Comparison of ENCODE assay signal across 18 cellular contexts in the genomic region with DNA sequence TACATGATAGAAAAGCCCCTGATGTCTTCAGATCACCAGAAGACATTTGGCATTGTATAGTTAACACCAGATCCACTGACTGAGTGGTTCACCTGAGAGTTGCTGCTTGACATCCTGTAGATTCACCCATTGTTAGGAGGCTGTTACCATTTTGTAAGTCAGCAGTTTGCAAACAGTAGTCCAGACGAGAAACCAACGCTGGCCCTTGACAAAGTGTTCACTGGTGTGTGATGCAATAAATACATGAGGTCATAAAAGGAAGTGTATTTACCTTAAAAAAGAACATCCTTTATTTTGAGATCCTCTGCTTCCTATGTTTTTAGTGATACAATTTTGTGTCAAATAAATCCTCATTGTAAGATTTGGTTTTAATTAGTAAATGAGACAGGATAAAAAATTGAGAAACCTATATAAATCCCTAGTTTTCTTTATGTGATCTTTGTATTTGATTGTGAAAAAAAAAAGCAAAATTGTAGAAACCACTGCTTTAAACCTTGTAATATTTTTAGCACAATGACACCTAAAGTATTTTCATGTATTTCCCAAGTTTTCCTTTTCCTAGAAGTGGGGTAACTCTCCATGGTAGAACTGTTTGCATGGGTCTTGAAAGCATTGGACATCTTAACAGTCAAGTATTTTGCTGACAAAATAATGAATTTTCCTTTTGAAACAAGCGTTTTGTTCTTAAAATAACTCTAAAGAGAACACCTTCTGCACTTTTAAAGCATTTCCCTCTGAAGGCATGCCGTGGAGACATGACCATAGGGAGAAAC.
A peak's percentile ranks its signal among the peaks of the same experiment; 100 is the strongest.
DNase-seq lines count a peak whose midpoint lies in the region; ATAC-seq, FAIRE-seq and TF ChIP-seq lines count a peak whose summit lies in the region.
"Had no signal": no experiment of that assay in that cellular context is flagged by ENCODE, and none has a peak within 500 bp of the region (broad histone marks: within the 10 kb centered on the region; RNA-seq: fewer than 3 reads in every experiment).

No MANE protein-coding gene starts in this region.

- H2BK12ac ChIP-seq in H9 (ENCODE audit: insufficient read length, low read depth, low read length) = no peak overlapping the region

- no peak for FAIRE-seq in GM19239 (lab: Jason Lieb, UNC)
- FAIRE-seq: astrocyte had no signal

- no peak overlapping the region for H4K8ac ChIP-seq in H9 (replicated peaks; ENCODE audit: insufficient read length, low read depth, low read length)

- no peak for TF ChIP-seq CTCF in H9 (conservative IDR thresholded peaks at IDR 0.05)
- no peak for TF ChIP-seq CTCF in WTC11 (IDR thresholded peaks at IDR 0.05)
- TF ChIP-seq CTCF in mucosa of descending colon (IDR thresholded peaks at IDR 0.05) = no peak

- no peak overlapping the region for H3K4me3 Mint-ChIP-seq in H9
- H3K4me3 Mint-ChIP-seq in WTC11 = no peak overlapping the region
- H3K4me3 Mint-ChIP-seq: B cell, immature natural killer cell had no signal

- H3K9me3 Mint-ChIP-seq in H9 (peaks cover 0 to 2% of the 10 kb centered on the region in 2 experiments; a peak in 2 of 5 replicates), WTC11 (peaks cover 2% of the 10 kb centered on the region)
- H3K9me3 Mint-ChIP-seq: immature natural killer cell had no signal

- H2BK5ac ChIP-seq in H9 (ENCODE audit: insufficient read length, low read length) = no peak overlapping the region

- H3T11ph ChIP-seq in H9 (ENCODE audit: low read length) = no peak overlapping the region

- H4K91ac ChIP-seq in H9 (ENCODE audit: insufficient read length, low read depth, low read length) = no peak overlapping the region

- CTCF ChIA-PET in WTC11 (lab: Charles Lee) = no interaction called here

- H3K36me3 Mint-ChIP-seq in H9 (ENCODE audit: insufficient read depth in 1 of 3, low read depth in 3 of 3) (peaks cover 0 to 2% (median 0%) of the 10 kb centered on the region in 3 experiments; a peak in 2 of 7 replicates), WTC11 (peaks cover 2% of the 10 kb centered on the region; the same call in 1 of the 2 replicates)

- no peak for DNase-seq in H9
- peak; percentile 59 for DNase-seq in NCI-H146 (lab: John Stamatoyannopoulos, UW)
- DNase-seq in WTC11 (ENCODE audit: low spot score) = no peak
- no peak for DNase-seq in mucosa of descending colon
- DNase-seq in GM19239 (ENCODE audit: insufficient read length, low spot score) = no peak
- DNase-seq: activated CD4-positive, CD25-positive, alpha-beta regulatory T cell; colonic mucosa; DND-41; erythroblast; glutamatergic neuron; immature natural killer cell; NCI-H1092; substantia nigra had no signal

- H3K4me1 Mint-ChIP-seq in H9 (peaks cover 18 to 22% of the 10 kb centered on the region in 2 experiments), WTC11 (peaks cover 27% of the 10 kb centered on the region)
- H3K4me1 Mint-ChIP-seq: immature natural killer cell had no signal

- H3K27me3 ChIP-seq in H9 (ENCODE audit: insufficient read depth, low read length) = no peaks in the 10 kb centered on the region
- H3K27me3 ChIP-seq: colonic mucosa, right atrium auricular region had no signal

- no peaks in the 10 kb centered on the region for H4K20me1 ChIP-seq in H9 (ENCODE audit: control insufficient read depth, insufficient read depth, insufficient read length)

- H3K9me3 ChIP-seq in H9 (ENCODE audit: control insufficient read depth, low read depth, low read length) (no peaks in the 10 kb centered on the region), mucosa of descending colon (no peaks in the 10 kb centered on the region)
- H3K9me3 ChIP-seq: colonic mucosa had no signal

- no peaks in the 10 kb centered on the region for H3K36me3 ChIP-seq in mucosa of descending colon (ENCODE audit: low read depth)
- H3K36me3 ChIP-seq: colonic mucosa, right atrium auricular region had no signal

- H3K79me1 ChIP-seq in H9 (ENCODE audit: insufficient read depth, low read depth, low read length, poor library complexity, severe bottlenecking) = no peaks in the 10 kb centered on the region

- H2AK5ac ChIP-seq in H9 (ENCODE audit: insufficient read length, low read length) = no peak overlapping the region

- no peak overlapping the region for H3K4ac ChIP-seq in H9 (ENCODE audit: low read depth, low read length)

- no peaks in the 10 kb centered on the region for H3K23me2 ChIP-seq in H9 (ENCODE audit: insufficient read length, low read depth, low read length, poor library complexity, severe bottlenecking)

- no peak overlapping the region for H3K9ac ChIP-seq in H9 (ENCODE audit: extremely low read depth, insufficient read length, low read length)

- H3K18ac ChIP-seq in H9 (ENCODE audit: insufficient read length, low read depth, low read length) = peak overlapping the region; percentile 42

- no CpG with 5 or more reads among the region's 4 CpGs for WGBS in H9 (ENCODE audit: extremely low coverage, insufficient read length, low lambda C conversion rate)

- no peak overlapping the region for H2BK20ac ChIP-seq in H9 (ENCODE audit: low read depth, low read length, poor library complexity, severe bottlenecking)

- no peaks in the 10 kb centered on the region for H3K27me3 Mint-ChIP-seq in H9 (ENCODE audit: low read depth)
- H3K27me3 Mint-ChIP-seq in WTC11 (ENCODE audit: low read depth) = no peaks in the 10 kb centered on the region
- H3K27me3 Mint-ChIP-seq: B cell had no signal

- H4K5ac ChIP-seq in H9 (ENCODE audit: insufficient read length, low read depth, low read length) = no peak overlapping the region

- no peak overlapping the region for H2AFZ ChIP-seq in H9 (ENCODE audit: low read length)

- H3K4me1 ChIP-seq in H9 (ENCODE audit: insufficient read depth, low read length) = peaks cover 3% of the 10 kb centered on the region; the same call in 1 of the 2 replicates
- H3K4me1 ChIP-seq in mucosa of descending colon (ENCODE audit: low read depth) = peaks cover 7% of the 10 kb centered on the region
- H3K4me1 ChIP-seq: colonic mucosa had no signal

- H2BK120ac ChIP-seq in H9 (ENCODE audit: low read depth, low read length, poor library complexity, severe bottlenecking) = no peak overlapping the region

- H3K27ac Mint-ChIP-seq in H9 (no peak overlapping the region; a peak in 1 of 7 replicates), WTC11 (no peak overlapping the region)
- H3K27ac Mint-ChIP-seq: B cell, immature natural killer cell had no signal

- H3K4me2 ChIP-seq in H9 (ENCODE audit: insufficient read depth, insufficient read length, low read length) = no peak overlapping the region

- ATAC-seq in WTC11 (no peak; the same call in 1 of the 2 replicates), mucosa of descending colon (peak; percentile 42), HG03175 (IDR thresholded peaks at IDR 0.05; ENCODE audit: unreplicated experiment) (no peak), HG02763 (IDR thresholded peaks at IDR 0.05; ENCODE audit: unreplicated experiment) (no peak)

- H3K56ac ChIP-seq in H9 (ENCODE audit: insufficient read length, low read depth, low read length) = no peak overlapping the region

- H3K4me3 ChIP-seq in mucosa of descending colon = no peak overlapping the region
- H3K4me3 ChIP-seq: colonic mucosa, right atrium auricular region had no signal

- POLR2A ChIA-PET in WTC11 (lab: Charles Lee) = no interaction called here

- no peak overlapping the region for H3K27ac ChIP-seq in H9 (ENCODE audit: insufficient read length, low read depth, low read length)
- H3K27ac ChIP-seq: right atrium auricular region had no signal

- H2BK15ac ChIP-seq in H9 (ENCODE audit: low read depth, low read length) = no peak overlapping the region

- H3K79me2 ChIP-seq in H9 (ENCODE audit: insufficient read depth, low read length) = no peaks in the 10 kb centered on the region

- no peak overlapping the region for H3K23ac ChIP-seq in H9 (ENCODE audit: insufficient read length, low read depth, low read length)

- no peak overlapping the region for H3K14ac ChIP-seq in H9 (ENCODE audit: insufficient read depth, low read length)

- intact Hi-C loops in mucosa of descending colon (cut with DNase I, micrococcal nuclease) = no loop called here

TF ChIP-seq in WTC11, 78 proteins besides CTCF, POLR2A, EP300 and RAD21:
- TF ChIP-seq ZNF423 (CRISPR knock-in tag; IDR thresholded peaks at IDR 0.05) (no peak), GABPB1 (CRISPR knock-in tag; IDR thresholded peaks at IDR 0.05) (0 out of 2 replicates have a peak, but pooled peaks have one; percentile 23), TCF7 (CRISPR knock-in tag; IDR thresholded peaks at IDR 0.05; ENCODE audit: low read depth) (no peak)
- TF ChIP-seq, protein P1, sequence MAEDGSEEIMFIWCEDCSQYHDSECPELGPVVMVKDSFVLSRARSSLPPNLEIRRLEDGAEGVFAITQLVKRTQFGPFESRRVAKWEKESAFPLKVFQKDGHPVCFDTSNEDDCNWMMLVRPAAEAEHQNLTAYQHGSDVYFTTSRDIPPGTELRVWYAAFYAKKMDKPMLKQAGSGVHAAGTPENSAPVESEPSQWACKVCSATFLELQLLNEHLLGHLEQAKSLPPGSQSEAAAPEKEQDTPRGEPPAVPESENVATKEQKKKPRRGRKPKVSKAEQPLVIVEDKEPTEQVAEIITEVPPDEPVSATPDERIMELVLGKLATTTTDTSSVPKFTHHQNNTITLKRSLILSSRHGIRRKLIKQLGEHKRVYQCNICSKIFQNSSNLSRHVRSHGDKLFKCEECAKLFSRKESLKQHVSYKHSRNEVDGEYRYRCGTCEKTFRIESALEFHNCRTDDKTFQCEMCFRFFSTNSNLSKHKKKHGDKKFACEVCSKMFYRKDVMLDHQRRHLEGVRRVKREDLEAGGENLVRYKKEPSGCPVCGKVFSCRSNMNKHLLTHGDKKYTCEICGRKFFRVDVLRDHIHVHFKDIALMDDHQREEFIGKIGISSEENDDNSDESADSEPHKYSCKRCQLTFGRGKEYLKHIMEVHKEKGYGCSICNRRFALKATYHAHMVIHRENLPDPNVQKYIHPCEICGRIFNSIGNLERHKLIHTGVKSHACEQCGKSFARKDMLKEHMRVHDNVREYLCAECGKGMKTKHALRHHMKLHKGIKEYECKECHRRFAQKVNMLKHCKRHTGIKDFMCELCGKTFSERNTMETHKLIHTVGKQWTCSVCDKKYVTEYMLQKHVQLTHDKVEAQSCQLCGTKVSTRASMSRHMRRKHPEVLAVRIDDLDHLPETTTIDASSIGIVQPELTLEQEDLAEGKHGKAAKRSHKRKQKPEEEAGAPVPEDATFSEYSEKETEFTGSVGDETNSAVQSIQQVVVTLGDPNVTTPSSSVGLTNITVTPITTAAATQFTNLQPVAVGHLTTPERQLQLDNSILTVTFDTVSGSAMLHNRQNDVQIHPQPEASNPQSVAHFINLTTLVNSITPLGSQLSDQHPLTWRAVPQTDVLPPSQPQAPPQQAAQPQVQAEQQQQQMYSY (CRISPR knock-in tag; IDR thresholded peaks at IDR 0.05) = no peak
